Comparison of ENCODE assay signal across 22 cellular contexts in genomic region chr1:74324684-74325448, GRCh38.
A peak's percentile ranks its signal among the peaks of the same experiment; 100 is the strongest.
DNase-seq lines count a peak whose midpoint lies in the region; ATAC-seq and TF ChIP-seq lines count a peak whose summit lies in the region.
"Had no signal": no experiment of that assay in that cellular context is flagged by ENCODE, and none has a peak within 500 bp of the region (broad histone marks: within the 10 kb centered on the region; RNA-seq: fewer than 3 reads in every experiment).

No MANE protein-coding gene starts in this region.

- no peak overlapping the region for H3K23ac ChIP-seq in mesendoderm (ENCODE audit: low read length)

- no peak overlapping the region for H3K4me2 ChIP-seq in mesendoderm (ENCODE audit: low read length)
- H3K4me2 ChIP-seq: KMS-11 had no signal

- no peak overlapping the region for H3K56ac ChIP-seq in mesendoderm (ENCODE audit: low read length)

- DNase-seq in left ventricle myocardium superior (no peak), right atrium auricular region (ENCODE audit: low spot score) (no peak), mesendoderm (peak; percentile 19), aorta (no peak), NCI-H510A (lab: John Stamatoyannopoulos, UW) (no peak), epidermal melanocyte (ENCODE audit: insufficient read length, low spot score) (no peak)
- DNase-seq: Calu3; CD8-positive, alpha-beta T cell; DMS153; H9; HFFc6; MM.1S; NCI-H2029; NCI-H446; NCI-H526; SIG-M5 had no signal

- H3K36me3 ChIP-seq in right atrium auricular region (no peaks in the 10 kb centered on the region), mesendoderm (ENCODE audit: control insufficient read depth, insufficient read depth, low read length) (no peaks in the 10 kb centered on the region), aorta (ENCODE audit: control insufficient read depth in 1 of 2, insufficient read depth in 2 of 2, low read length in 1 of 2) (no peaks in the 10 kb centered on the region)

- H2AK5ac ChIP-seq in mesendoderm (ENCODE audit: low read length): no peak overlapping the region

- WGBS in mesendoderm (ENCODE audit: extremely low coverage, insufficient coverage, low lambda C conversion rate): no CpG with 5 or more reads among the region's 6 CpGs
- WGBS in aorta, 2 donors: 88 to 89% methylated on average over 6 of the region's 6 CpGs

- no peak overlapping the region for H2BK120ac ChIP-seq in mesendoderm (ENCODE audit: low read depth, low read length)

- intact Hi-C loops in left ventricle myocardium superior (cut with micrococcal nuclease) (no loop called here), aorta (cut with DNase I) (no loop called here)

- H3K9me3 ChIP-seq in right atrium auricular region (no peaks in the 10 kb centered on the region), aorta (ENCODE audit: control insufficient read depth, low read length) (no peaks in the 10 kb centered on the region)

- H3K4me3 ChIP-seq in right atrium auricular region: no peak overlapping the region
- H3K4me3 ChIP-seq in mesendoderm (ENCODE audit: low read length): no peak overlapping the region
- no peak overlapping the region for H3K4me3 ChIP-seq in aorta (ENCODE audit: low read length in 2 of 2)
- H3K4me3 ChIP-seq: SK-N-MC had no signal

- no peak overlapping the region for H3K9ac ChIP-seq in mesendoderm (ENCODE audit: low read length)
- H3K9ac ChIP-seq: KMS-11 had no signal

- H3K4ac ChIP-seq in mesendoderm (ENCODE audit: low read depth, low read length): no peak overlapping the region

- TF ChIP-seq CTCF in right atrium auricular region (IDR thresholded peaks at IDR 0.05) (no peak), VCaP (conservative IDR thresholded peaks at IDR 0.05) (no peak)

- H3K18ac ChIP-seq in mesendoderm (ENCODE audit: low read length): no peak overlapping the region

- no peak overlapping the region for H4K5ac ChIP-seq in mesendoderm (ENCODE audit: low read length)

- H3K4me1 ChIP-seq in right atrium auricular region (peaks cover 0 to 15% of the 10 kb centered on the region in 2 donors), mesendoderm (ENCODE audit: control insufficient read depth, low read depth, low read length) (no peaks in the 10 kb centered on the region), aorta (ENCODE audit: control insufficient read depth in 1 of 2, insufficient read depth in 2 of 2, low read length in 2 of 2) (peaks cover 0 to 3% of the 10 kb centered on the region in 2 donors)

- H2BK5ac ChIP-seq in mesendoderm (ENCODE audit: low read length): no peak overlapping the region

- no peak overlapping the region for H4K8ac ChIP-seq in mesendoderm (ENCODE audit: low read depth, low read length)

- H3K27ac ChIP-seq in right atrium auricular region (no peak overlapping the region), VCaP (peak overlapping the region; percentile 14), mesendoderm (ENCODE audit: low read depth, low read length) (no peak overlapping the region), aorta (ENCODE audit: low read depth in 1 of 2, low read length in 2 of 2) (no peak overlapping the region)
- H3K27ac ChIP-seq: C4-2B, KMS-11, RWPE1, SK-N-MC had no signal

- ATAC-seq in left ventricle myocardium superior (peak; percentile 27), aorta (ENCODE audit: low FRiP score) (peak; percentile 19)
- ATAC-seq: CD8-positive, alpha-beta T cell; Panc1 had no signal

- no peaks in the 10 kb centered on the region for H3K79me1 ChIP-seq in mesendoderm (ENCODE audit: low read length)

- no peaks in the 10 kb centered on the region for H3K27me3 ChIP-seq in right atrium auricular region
- no peaks in the 10 kb centered on the region for H3K27me3 ChIP-seq in mesendoderm (ENCODE audit: insufficient read depth, low read length, poor library complexity)
- H3K27me3 ChIP-seq in aorta (ENCODE audit: control insufficient read depth in 1 of 2, insufficient read depth in 2 of 2, low read length in 1 of 2): no peaks in the 10 kb centered on the region

- no peak overlapping the region for H2BK15ac ChIP-seq in mesendoderm (replicated peaks; ENCODE audit: low read depth)

- no peaks in the 10 kb centered on the region for H3K79me2 ChIP-seq in mesendoderm (ENCODE audit: control insufficient read depth, insufficient read depth, low read length)
